26 cellular contexts compared by ENCODE assay signal in genomic region chr2:154724194-154724797, GRCh38. TPM values are rescaled to one million over a fixed set of nuclear protein-coding genes. Genes with fewer than 3 reads are reported as not detected.
DNase-seq lines count a peak whose midpoint lies in the region; ATAC-seq, FAIRE-seq and TF ChIP-seq lines count a peak whose summit lies in the region.
"Had no signal": no experiment of that assay in that cellular context is flagged by ENCODE, and none has a peak within 500 bp of the region (broad histone marks: within the 10 kb centered on the region; RNA-seq: fewer than 3 reads in every experiment).

No MANE protein-coding gene starts in this region.

- intact Hi-C loops in IMR-90 (cut with micrococcal nuclease) = no loop called here

- no peak overlapping the region for H3K4me2 ChIP-seq in IMR-90 (ENCODE audit: low read depth, low read length)
- H3K4me2 ChIP-seq: SK-N-SH had no signal

- H3K4me1 ChIP-seq in IMR-90 (ENCODE audit: control insufficient read depth, insufficient read depth, low read length) (no peaks in the 10 kb centered on the region), small intestine (ENCODE audit: control insufficient read depth in 2 of 2, insufficient read depth in 1 of 2, low read depth in 1 of 2, low read length in 1 of 2) (no peaks in the 10 kb centered on the region)

- H3K27ac ChIP-seq in IMR-90 (ENCODE audit: insufficient read depth, low read length) (no peak overlapping the region), small intestine (ENCODE audit: low read depth in 1 of 2, low read length in 1 of 2) (no peak overlapping the region)

- H3K56ac ChIP-seq in IMR-90 (ENCODE audit: extremely low read depth, insufficient read depth, low read length) = no peak overlapping the region

- no peak for TF ChIP-seq RAD21 in IMR-90 (IDR thresholded peaks at IDR 0.05; ENCODE audit: low read length)

- no peak for TF ChIP-seq POLR2A in IMR-90 (IDR thresholded peaks at IDR 0.05; ENCODE audit: low read depth, low read length)

- H2BK120ac ChIP-seq in IMR-90 (ENCODE audit: low read depth, low read length) = no peak overlapping the region

- H3K4me3 ChIP-seq in IMR-90 (ENCODE audit: insufficient read depth, low read depth, low read length) (no peak overlapping the region), small intestine (ENCODE audit: low read depth in 1 of 2, low read length in 2 of 2) (no peak overlapping the region)

- H2AK5ac ChIP-seq in IMR-90 (ENCODE audit: low read depth, low read length) = no peak overlapping the region

- no peak overlapping the region for H4K91ac ChIP-seq in IMR-90 (ENCODE audit: insufficient read depth, low read depth, low read length)

- H3K27me3 ChIP-seq in IMR-90 (ENCODE audit: control insufficient read depth, insufficient read depth, low read length) = no peaks in the 10 kb centered on the region
- no peaks in the 10 kb centered on the region for H3K27me3 ChIP-seq in small intestine (ENCODE audit: control insufficient read depth in 2 of 2, insufficient read depth in 2 of 2, low read length in 2 of 2)

- H3K18ac ChIP-seq in IMR-90 (ENCODE audit: low read depth, low read length) = no peak overlapping the region

- FAIRE-seq in small intestine (lab: Jason Lieb, UNC) = no peak
- FAIRE-seq: GM12892, GM19239 had no signal

- H3K36me3 ChIP-seq in IMR-90 (ENCODE audit: control insufficient read depth, insufficient read depth, low read length) (no peaks in the 10 kb centered on the region), small intestine (ENCODE audit: control insufficient read depth in 2 of 2, insufficient read depth in 2 of 2, low read length in 2 of 2) (no peaks in the 10 kb centered on the region)

- POLR2A ChIA-PET in IMR-90 (lab: Charles Lee; ENCODE audit: unreplicated experiment) = no interaction called here

- no peak overlapping the region for H2AK9ac ChIP-seq in IMR-90 (replicated peaks; ENCODE audit: low read depth, low read length, poor library complexity)

- ATAC-seq in IMR-90 (ENCODE audit: low read depth) = no peak
- ATAC-seq: HCT116, PC-3 had no signal

- no peaks in the 10 kb centered on the region for H4K20me1 ChIP-seq in IMR-90 (ENCODE audit: insufficient read depth, low read length)

- peak; percentile 45 for DNase-seq in NCI-H2171 treated with DMSO at 0.1 percent for 48 hours (lab: John Stamatoyannopoulos, UW)
- DNase-seq in NCI-H2171 (lab: John Stamatoyannopoulos, UW) = no peak
- DNase-seq in IMR-90 = no peak
- peak; percentile 49 for DNase-seq in NCI-H69 (lab: John Stamatoyannopoulos, UW)
- peak; percentile 92 for DNase-seq in small intestine
- DNase-seq in stimulated activated CD4-positive, alpha-beta T cell treated with anti-CD3 and anti-CD28 coated beads, Interleukin-2, amount 100 ng/mL, for 48 hours = no peak
- DNase-seq in pons (ENCODE audit: low spot score) = no peak
- DNase-seq: C1 segment of cervical spinal cord; CD4-positive, alpha-beta memory T cell; COR-L47; DND-41; Kasumi-1; MV-4-11; NCI-H1694; NCI-H2029 treated with DMSO at 0.1 percent for 48 hours; NCI-H526 treated with DMSO at 0.1 percent for 48 hours; NK-92 treated with Interleukin-12 subunit alpha and Interleukin-12 subunit beta, amount 100 ng/mL, for 24 hours; PC-3; SK-N-SH; SW 1271 had no signal

- no peaks in the 10 kb centered on the region for H3K9me1 ChIP-seq in IMR-90 (ENCODE audit: insufficient read depth, low read length)

- no peak overlapping the region for H3K14ac ChIP-seq in IMR-90 (replicated peaks; ENCODE audit: low read depth, low read length)

- CTCF ChIA-PET in IMR-90 (lab: Yijun Ruan, JAX) = no interaction called here

- no peak overlapping the region for H2BK20ac ChIP-seq in IMR-90 (ENCODE audit: low read depth, low read length)

- WGBS in IMR-90 (ENCODE audit: extremely low coverage in 2 of 2, insufficient read length in 1 of 2), 2 experiments = no CpG with 5 or more reads among the region's 6 CpGs
- 17 to 53% (median 37%) methylated on average over 6 of the region's 6 CpGs for WGBS in small intestine, 3 donors

- no peak overlapping the region for H4K5ac ChIP-seq in IMR-90 (ENCODE audit: low read depth, low read length)

- no peak overlapping the region for H2BK5ac ChIP-seq in IMR-90 (ENCODE audit: low read depth, low read length, poor library complexity, severe bottlenecking)

- no peak overlapping the region for H2AFZ ChIP-seq in IMR-90 (replicated peaks; ENCODE audit: low read length, poor library complexity)

- no peak overlapping the region for H3K9ac ChIP-seq in IMR-90 (ENCODE audit: low read depth, low read length)
- H3K9ac ChIP-seq: SK-N-SH had no signal

- no peak overlapping the region for H3K23ac ChIP-seq in IMR-90 (ENCODE audit: low read depth, low read length)

- no peak overlapping the region for H2BK15ac ChIP-seq in IMR-90 (ENCODE audit: low read depth, low read length)

- no peak overlapping the region for H4K8ac ChIP-seq in IMR-90 (ENCODE audit: low read depth in 2 of 2, low read length in 2 of 2)

- no TSS peak for BruUV-seq in IMR-90 (replicated peaks; lab: Mats Ljungman, UMichigan)

- no peak for TF ChIP-seq CTCF in IMR-90 (conservative IDR thresholded peaks at IDR 0.05; ENCODE audit: low read depth, low read length)

- no peak overlapping the region for H3K4ac ChIP-seq in IMR-90 (ENCODE audit: low read depth, low read length)

- H3K9me3 ChIP-seq in IMR-90 (ENCODE audit: control insufficient read depth, insufficient read depth, low read length) = peaks cover 2% of the 10 kb centered on the region
- no peaks in the 10 kb centered on the region for H3K9me3 ChIP-seq in small intestine (ENCODE audit: control insufficient read depth, low read depth)
- H3K9me3 ChIP-seq: SK-N-SH had no signal

- no peaks in the 10 kb centered on the region for H3K79me1 ChIP-seq in IMR-90 (ENCODE audit: low read depth in 1 of 2, low read length in 2 of 2)

- in situ Hi-C loops in IMR-90 (cut with MboI; ENCODE audit: low sequenced_read_pairs) = no loop called here

- dilution Hi-C loops in IMR-90 (cut with HindIII; ENCODE audit: low sequenced_read_pairs, unreplicated experiment) = no loop called here

TF ChIP-seq in IMR-90, 13 proteins besides CTCF, POLR2A, EP300 and RAD21:
- TF ChIP-seq USF2 (IDR thresholded peaks at IDR 0.05; ENCODE audit: low read depth, low read length) (no peak), MAFK (IDR thresholded peaks at IDR 0.05; ENCODE audit: low read depth, low read length) (peak; percentile 26; the same call in 1 of the 2 replicates), RFX5 (IDR thresholded peaks at IDR 0.05; ENCODE audit: low read depth, low read length) (no peak), BHLHE40 (IDR thresholded peaks at IDR 0.05; ENCODE audit: low read depth, low read length) (no peak)

RNA-seq across cellular contexts. Expression of gene KCNJ3, which starts 25.8 kb away (rescaled TPM):
- not detected in 2 replicates for total RNA-seq in IMR-90 (2012; rRNA removed)
- polyA plus RNA-seq in IMR-90 (2012; rRNA removed) (not detected in 2 replicates), small intestine (1 to 10 TPM; 3.0 to 6.5 (median 4.9) TPM)
- not detected in 2 replicates for polyA plus RNA-seq in IMR-90 (2012; cell fraction: cytosol; rRNA removed)
- polyA plus RNA-seq in IMR-90 (2012; cell fraction: nucleus; rRNA removed; ENCODE audit: low replicate concordance) = not detected in 2 replicates
- total RNA-seq: A673; CD4-positive, alpha-beta memory T cell; MCF 10A; NCI-H460; PC-3 had no signal
- polyA plus RNA-seq: CD4-positive, alpha-beta memory T cell; SK-N-SH had no signal

Comparison
In these comparisons a context has a peak if more than half of its experiments do, and no peak if none do; other contexts are left out.
1. DNase-seq: peak in NCI-H2171 treated with DMSO at 0.1 percent for 48 hours (single experiment), NCI-H69 (single experiment) and small intestine (single experiment); none in NCI-H2171 (single experiment), IMR-90 (single experiment), stimulated activated CD4-positive, alpha-beta T cell treated with anti-CD3 and anti-CD28 coated beads, Interleukin-2, amount 100 ng/mL, for 48 hours (0 of 2) and pons (single experiment).